Comparison of ENCODE assay signal across 1 cellular context in genomic region chr22:36900225-36900624, GRCh38.
TF ChIP-seq lines count a peak whose summit lies in the region.

No MANE protein-coding gene starts in this region.

TF ChIP-seq in GM23338, 12 proteins besides CTCF, POLR2A, EP300 and RAD21 (continued from another document):
- no peak for TF ChIP-seq ZNF462 (CRISPR knock-in tag; IDR thresholded peaks at IDR 0.05)
- TF ChIP-seq ZNF331 (CRISPR knock-in tag; IDR thresholded peaks at IDR 0.05; ENCODE audit: low read depth) = no peak
- no peak for TF ChIP-seq CREB1 (CRISPR knock-in tag; IDR thresholded peaks at IDR 0.05; ENCODE audit: low read depth)
- TF ChIP-seq STAT1 (IDR thresholded peaks at IDR 0.05; ENCODE audit: unreplicated experiment) = no peak
- TF ChIP-seq, protein P1, sequence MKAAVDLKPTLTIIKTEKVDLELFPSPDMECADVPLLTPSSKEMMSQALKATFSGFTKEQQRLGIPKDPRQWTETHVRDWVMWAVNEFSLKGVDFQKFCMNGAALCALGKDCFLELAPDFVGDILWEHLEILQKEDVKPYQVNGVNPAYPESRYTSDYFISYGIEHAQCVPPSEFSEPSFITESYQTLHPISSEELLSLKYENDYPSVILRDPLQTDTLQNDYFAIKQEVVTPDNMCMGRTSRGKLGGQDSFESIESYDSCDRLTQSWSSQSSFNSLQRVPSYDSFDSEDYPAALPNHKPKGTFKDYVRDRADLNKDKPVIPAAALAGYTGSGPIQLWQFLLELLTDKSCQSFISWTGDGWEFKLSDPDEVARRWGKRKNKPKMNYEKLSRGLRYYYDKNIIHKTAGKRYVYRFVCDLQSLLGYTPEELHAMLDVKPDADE (IDR thresholded peaks at IDR 0.05) = no peak
- no peak for TF ChIP-seq ZNF114 (CRISPR knock-in tag; IDR thresholded peaks at IDR 0.05)
- TF ChIP-seq, protein P2, sequence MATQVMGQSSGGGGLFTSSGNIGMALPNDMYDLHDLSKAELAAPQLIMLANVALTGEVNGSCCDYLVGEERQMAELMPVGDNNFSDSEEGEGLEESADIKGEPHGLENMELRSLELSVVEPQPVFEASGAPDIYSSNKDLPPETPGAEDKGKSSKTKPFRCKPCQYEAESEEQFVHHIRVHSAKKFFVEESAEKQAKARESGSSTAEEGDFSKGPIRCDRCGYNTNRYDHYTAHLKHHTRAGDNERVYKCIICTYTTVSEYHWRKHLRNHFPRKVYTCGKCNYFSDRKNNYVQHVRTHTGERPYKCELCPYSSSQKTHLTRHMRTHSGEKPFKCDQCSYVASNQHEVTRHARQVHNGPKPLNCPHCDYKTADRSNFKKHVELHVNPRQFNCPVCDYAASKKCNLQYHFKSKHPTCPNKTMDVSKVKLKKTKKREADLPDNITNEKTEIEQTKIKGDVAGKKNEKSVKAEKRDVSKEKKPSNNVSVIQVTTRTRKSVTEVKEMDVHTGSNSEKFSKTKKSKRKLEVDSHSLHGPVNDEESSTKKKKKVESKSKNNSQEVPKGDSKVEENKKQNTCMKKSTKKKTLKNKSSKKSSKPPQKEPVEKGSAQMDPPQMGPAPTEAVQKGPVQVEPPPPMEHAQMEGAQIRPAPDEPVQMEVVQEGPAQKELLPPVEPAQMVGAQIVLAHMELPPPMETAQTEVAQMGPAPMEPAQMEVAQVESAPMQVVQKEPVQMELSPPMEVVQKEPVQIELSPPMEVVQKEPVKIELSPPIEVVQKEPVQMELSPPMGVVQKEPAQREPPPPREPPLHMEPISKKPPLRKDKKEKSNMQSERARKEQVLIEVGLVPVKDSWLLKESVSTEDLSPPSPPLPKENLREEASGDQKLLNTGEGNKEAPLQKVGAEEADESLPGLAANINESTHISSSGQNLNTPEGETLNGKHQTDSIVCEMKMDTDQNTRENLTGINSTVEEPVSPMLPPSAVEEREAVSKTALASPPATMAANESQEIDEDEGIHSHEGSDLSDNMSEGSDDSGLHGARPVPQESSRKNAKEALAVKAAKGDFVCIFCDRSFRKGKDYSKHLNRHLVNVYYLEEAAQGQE (IDR thresholded peaks at IDR 0.05; ENCODE audit: unreplicated experiment) = no peak
- TF ChIP-seq EZH2 (IDR thresholded peaks at IDR 0.05; ENCODE audit: low read depth, unreplicated experiment) = no peak
- no peak for TF ChIP-seq JUNB (IDR thresholded peaks at IDR 0.05; ENCODE audit: unreplicated experiment)
- TF ChIP-seq NANOG (IDR thresholded peaks at IDR 0.05; ENCODE audit: borderline replicate concordance) = no peak
